ENCODE assay signal across 19 cellular contexts in the genomic region with DNA sequence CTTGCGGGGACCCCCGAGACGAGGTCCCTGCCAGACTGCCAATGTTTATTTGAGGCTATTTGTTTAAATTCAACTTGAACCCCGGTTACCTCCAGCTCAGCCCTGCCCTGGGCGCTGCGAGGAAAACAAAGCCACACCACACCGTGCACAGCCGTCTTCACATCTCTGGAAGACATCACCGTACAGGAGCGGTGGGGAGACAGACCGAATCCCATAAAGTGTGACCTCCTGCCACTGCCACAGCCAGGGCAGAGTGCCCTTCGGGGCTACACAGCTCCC.
"Had no signal": no experiment of that assay in that cellular context is flagged by ENCODE, and none has a peak within 500 bp of the region (broad histone marks: within the 10 kb centered on the region; RNA-seq: fewer than 3 reads in every experiment).

No MANE protein-coding gene starts in this region.

- DNase-seq: activated CD8-positive, alpha-beta memory T cell treated with anti-CD3 and anti-CD28 coated beads for 24 hours; activated effector memory CD4-positive, alpha-beta T cell treated with anti-CD3 and anti-CD28 coated beads, Interleukin-2, amount 50 U/mL, for 16 hours; activated T-cell treated with anti-CD3 and anti-CD28 coated beads, Interleukin-2, amount 50 U/mL, for 72 hours; adrenal gland; dermis blood vessel endothelial cell; effector memory CD8-positive, alpha-beta T cell; foreskin fibroblast; hippocampal formation; islet precursor cell; ovary; small intestine; stimulated activated CD4-positive, alpha-beta T cell treated with anti-CD3 and anti-CD28 coated beads, Interleukin-4, amount 100 ng/mL, for 1 hour; T-cell; T-helper 9 cell; upper lobe of right lung had no signal

- H3K4me1 ChIP-seq: adrenal gland, right lobe of liver had no signal

- H3K9me3 ChIP-seq: adrenal gland, ovary, right lobe of liver, thoracic aorta, upper lobe of right lung had no signal

- FAIRE-seq: small intestine had no signal

- H3K4me3 Mint-ChIP-seq: activated naive CD4-positive, alpha-beta T cell treated with anti-CD3 and anti-CD28 coated beads, Interleukin-2, amount 50 U/mL, for 24 hours; activated T-cell treated with anti-CD3 and anti-CD28 coated beads, Interleukin-2, amount 50 U/mL, for 72 hours; T-cell had no signal

- H3K27me3 Mint-ChIP-seq: activated naive CD4-positive, alpha-beta T cell treated with anti-CD3 and anti-CD28 coated beads, Interleukin-2, amount 50 U/mL, for 24 hours; effector memory CD8-positive, alpha-beta T cell; T-cell had no signal

- H3K27ac ChIP-seq: adrenal gland, ovary, right lobe of liver, thoracic aorta, upper lobe of right lung had no signal

- H3K27me3 ChIP-seq: adrenal gland, ovary, right lobe of liver, upper lobe of right lung had no signal

- H3K9me3 Mint-ChIP-seq: activated naive CD4-positive, alpha-beta T cell treated with anti-CD3 and anti-CD28 coated beads, Interleukin-2, amount 50 U/mL, for 24 hours; activated T-cell treated with anti-CD3 and anti-CD28 coated beads, Interleukin-2, amount 50 U/mL, for 72 hours; effector memory CD8-positive, alpha-beta T cell; T-cell had no signal

- H3K4me3 ChIP-seq: adrenal gland, ovary, right lobe of liver, thoracic aorta, upper lobe of right lung had no signal

- H3K36me3 ChIP-seq: adrenal gland, ovary, right lobe of liver, thoracic aorta, upper lobe of right lung had no signal

- H3K27ac Mint-ChIP-seq: activated naive CD4-positive, alpha-beta T cell treated with anti-CD3 and anti-CD28 coated beads, Interleukin-2, amount 50 U/mL, for 24 hours; activated T-cell treated with anti-CD3 and anti-CD28 coated beads, Interleukin-2, amount 50 U/mL, for 72 hours; T-cell had no signal

- ATAC-seq: activated T-cell treated with anti-CD3 and anti-CD28 coated beads, Interleukin-2, amount 50 U/mL, for 72 hours; effector memory CD8-positive, alpha-beta T cell; right lobe of liver; SK-N-SH treated with all-trans-retinoic acid at 6 μM for 48 hours; T-cell; upper lobe of right lung had no signal
